15 cellular contexts compared by ENCODE assay signal in genomic region chr4:160142579-160142978, GRCh38.
A peak's percentile ranks its signal among the peaks of the same experiment; 100 is the strongest.
DNase-seq lines count a peak whose midpoint lies in the region; ATAC-seq and TF ChIP-seq lines count a peak whose summit lies in the region.
"Had no signal": no experiment of that assay in that cellular context is flagged by ENCODE, and none has a peak within 500 bp of the region (broad histone marks: within the 10 kb centered on the region; RNA-seq: fewer than 3 reads in every experiment).

No MANE protein-coding gene starts in this region.

- intact Hi-C loops in activated CD4-positive, alpha-beta memory T cell treated with anti-CD3 and anti-CD28 coated beads for 36 hours (cut with micrococcal nuclease), result no loop called here

- no peaks in the 10 kb centered on the region for H3K36me3 Mint-ChIP-seq in activated CD4-positive, alpha-beta memory T cell treated with anti-CD3 and anti-CD28 coated beads for 36 hours
- H3K36me3 Mint-ChIP-seq: neural progenitor cell had no signal

- TF ChIP-seq POLR2A in gastroesophageal sphincter (IDR thresholded peaks at IDR 0.05), result no peak

- H3K27me3 ChIP-seq in gastroesophageal sphincter, result no peaks in the 10 kb centered on the region
- H3K27me3 ChIP-seq: neural progenitor cell, suprapubic skin had no signal

- H3K9me3 Mint-ChIP-seq in activated CD4-positive, alpha-beta memory T cell treated with anti-CD3 and anti-CD28 coated beads for 36 hours, result peaks cover 2% of the 10 kb centered on the region

- H3K9me3 ChIP-seq in gastroesophageal sphincter, result no peaks in the 10 kb centered on the region
- H3K9me3 ChIP-seq: suprapubic skin had no signal

- in situ Hi-C loops in ACHN (cut with HindIII; ENCODE audit: low pct_ligation_motif_present, low pct_unique_long_range_greater_than_20kb, low sequenced_read_pairs), result no loop called here

- H3K4me3 ChIP-seq in gastroesophageal sphincter, result no peak overlapping the region
- H3K4me3 ChIP-seq: neural progenitor cell, suprapubic skin had no signal

- H3K4me3 Mint-ChIP-seq in activated CD4-positive, alpha-beta memory T cell treated with anti-CD3 and anti-CD28 coated beads for 36 hours, result no peak overlapping the region
- H3K4me3 Mint-ChIP-seq: CD4-positive, alpha-beta T cell; neural progenitor cell had no signal

- CTCF ChIA-PET in activated CD4-positive, alpha-beta memory T cell treated with anti-CD3 and anti-CD28 coated beads for 36 hours (lab: Charles Lee), result no interaction called here

- no peaks in the 10 kb centered on the region for H3K36me3 ChIP-seq in gastroesophageal sphincter
- H3K36me3 ChIP-seq: neural progenitor cell, suprapubic skin had no signal

- no peak overlapping the region for H3K27ac Mint-ChIP-seq in activated CD4-positive, alpha-beta memory T cell treated with anti-CD3 and anti-CD28 coated beads for 36 hours
- H3K27ac Mint-ChIP-seq: CD4-positive, alpha-beta T cell; neural progenitor cell had no signal

- no peak for TF ChIP-seq CTCF in gastroesophageal sphincter (IDR thresholded peaks at IDR 0.05)

- H3K4me1 ChIP-seq in gastroesophageal sphincter, result no peaks in the 10 kb centered on the region
- H3K4me1 ChIP-seq: neural progenitor cell, suprapubic skin had no signal

- no peak for TF ChIP-seq EP300 in gastroesophageal sphincter (IDR thresholded peaks at IDR 0.05)

- POLR2A ChIA-PET in activated CD4-positive, alpha-beta memory T cell treated with anti-CD3 and anti-CD28 coated beads for 36 hours (lab: Charles Lee), result no interaction called here

- no peak overlapping the region for H3K27ac ChIP-seq in gastroesophageal sphincter
- H3K27ac ChIP-seq: neural progenitor cell, suprapubic skin had no signal

- no peaks in the 10 kb centered on the region for H3K27me3 Mint-ChIP-seq in activated CD4-positive, alpha-beta memory T cell treated with anti-CD3 and anti-CD28 coated beads for 36 hours
- H3K27me3 Mint-ChIP-seq: CD4-positive, alpha-beta T cell had no signal

- WGBS in gastroesophageal sphincter (ENCODE audit: low coverage in 1 of 2), 2 donors, result 53 to 73% methylated on average over 2 of the region's 2 CpGs

- DNase-seq in LHCN-M2 (ENCODE audit: low read depth) (peak; percentile 30), NOMO-1 treated with DMSO at 0.1 percent for 48 hours (lab: John Stamatoyannopoulos, UW; ENCODE audit: unreplicated experiment) (no peak), ACHN (no peak)
- DNase-seq in activated CD4-positive, alpha-beta memory T cell treated with anti-CD3 and anti-CD28 coated beads for 36 hours, result no peak
- DNase-seq: CD4-positive, alpha-beta T cell; IMR-90; kidney glomerular epithelial cell; NCI-H2171 treated with DMSO at 0.1 percent for 48 hours; SIG-M5 had no signal

- no peaks in the 10 kb centered on the region for H3K4me1 Mint-ChIP-seq in activated CD4-positive, alpha-beta memory T cell treated with anti-CD3 and anti-CD28 coated beads for 36 hours (ENCODE audit: low read depth)

- ATAC-seq in GM18517 (IDR thresholded peaks at IDR 0.05; ENCODE audit: unreplicated experiment) (peak; percentile 100), GM21381 (IDR thresholded peaks at IDR 0.05; ENCODE audit: unreplicated experiment) (peak; percentile 97), HG02973 (IDR thresholded peaks at IDR 0.05; ENCODE audit: unreplicated experiment) (peak; percentile 100), gastroesophageal sphincter (no peak)
